Comparison of ENCODE assay signal across 14 cellular contexts in the genomic region with DNA sequence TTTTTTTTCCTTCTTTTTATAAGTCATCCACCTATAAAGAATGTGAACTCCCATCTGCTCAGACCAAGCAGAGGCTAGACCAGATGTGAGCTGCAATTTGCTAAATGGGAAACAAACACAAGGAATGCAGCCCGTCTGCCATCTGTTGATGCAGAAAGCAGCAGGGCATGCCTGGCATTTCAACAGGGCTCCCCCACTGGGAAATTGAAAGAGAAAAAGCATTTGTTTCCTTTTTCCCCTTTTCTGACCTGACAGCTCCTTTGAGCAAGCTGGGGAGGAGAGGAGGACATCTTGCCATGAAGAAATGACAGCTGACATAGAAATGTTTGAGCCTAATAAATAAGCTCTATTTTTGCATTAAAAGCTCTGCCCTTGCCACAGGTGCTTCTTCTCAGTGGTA.
A peak's percentile ranks its signal among the peaks of the same experiment; 100 is the strongest.
DNase-seq lines count a peak whose midpoint lies in the region; ATAC-seq and TF ChIP-seq lines count a peak whose summit lies in the region.
"Had no signal": no experiment of that assay in that cellular context is flagged by ENCODE, and none has a peak within 500 bp of the region (broad histone marks: within the 10 kb centered on the region; RNA-seq: fewer than 3 reads in every experiment).

No MANE protein-coding gene starts in this region.

- no peaks in the 10 kb centered on the region for H3K4me1 ChIP-seq in transverse colon
- H3K4me1 ChIP-seq: right atrium auricular region had no signal

- intact Hi-C loops in transverse colon (cut with DNase I; ENCODE audit: low total_unique reads) = no loop called here

- no peaks in the 10 kb centered on the region for H3K36me3 ChIP-seq in transverse colon
- H3K36me3 ChIP-seq: right atrium auricular region had no signal

- no peaks in the 10 kb centered on the region for H3K27me3 ChIP-seq in transverse colon
- H3K27me3 ChIP-seq: right atrium auricular region had no signal

- no peak for TF ChIP-seq POLR2A in transverse colon (IDR thresholded peaks at IDR 0.05)

- no peak overlapping the region for H3K27ac ChIP-seq in transverse colon
- H3K27ac ChIP-seq: KMS-11, right atrium auricular region had no signal

- no peaks in the 10 kb centered on the region for H3K9me3 ChIP-seq in transverse colon
- H3K9me3 ChIP-seq: right atrium auricular region had no signal

- TF ChIP-seq EP300 in transverse colon (IDR thresholded peaks at IDR 0.05; ENCODE audit: low read depth) = no peak

- no peak for ATAC-seq in HG03095 (IDR thresholded peaks at IDR 0.05; ENCODE audit: unreplicated experiment)
- no peak for ATAC-seq in HG03045 (IDR thresholded peaks at IDR 0.05; ENCODE audit: unreplicated experiment)
- ATAC-seq: Right ventricle myocardium inferior had no signal

- DNase-seq in DMS 273 (lab: John Stamatoyannopoulos, UW; ENCODE audit: unreplicated experiment) (peak; percentile 94), NCI-H1694 (lab: John Stamatoyannopoulos, UW) (peak; percentile 96), dermis microvascular lymphatic vessel endothelial cell (ENCODE audit: low read depth in 2 of 2) (peak; percentile 7 to 9), myocyte (ENCODE audit: low read depth) (peak; percentile 50), transverse colon (no peak)
- no peak for DNase-seq in activated naive CD4-positive, alpha-beta T cell treated with anti-CD3 and anti-CD28 coated beads, Interleukin-2, amount 50 U/mL, for 16 hours
- DNase-seq: activated naive CD4-positive, alpha-beta T cell treated with anti-CD3 and anti-CD28 coated beads for 36 hours; central memory CD4-positive, alpha-beta T cell; erythroblast had no signal

- in situ Hi-C loops in transverse colon (cut with MboI; ENCODE audit: low pct_ligation_motif_present in 1 of 4, low pct_unique_long_range_greater_than_20kb in 1 of 4, low sequenced_read_pairs in 3 of 4) = no loop called here

- H3K4me3 ChIP-seq in transverse colon = no peak overlapping the region
- H3K4me3 ChIP-seq: right atrium auricular region had no signal

- WGBS in transverse colon (ENCODE audit: low coverage in 1 of 2), 2 donors = 58% methylated on average over 1 of the region's 1 CpG; no CpG with 5 or more reads in 1 of the 2 donors

- no peak for TF ChIP-seq CTCF in transverse colon (IDR thresholded peaks at IDR 0.05)

Comparison
In these comparisons a context has a peak if more than half of its experiments do, and no peak if none do; other contexts are left out.
1. DNase-seq: peak in DMS 273 (single experiment), NCI-H1694 (single experiment), dermis microvascular lymphatic vessel endothelial cell (2 of 2) and myocyte (single experiment); none in transverse colon (single experiment) and activated naive CD4-positive, alpha-beta T cell treated with anti-CD3 and anti-CD28 coated beads, Interleukin-2, amount 50 U/mL, for 16 hours (single experiment).